In the genomic region with DNA sequence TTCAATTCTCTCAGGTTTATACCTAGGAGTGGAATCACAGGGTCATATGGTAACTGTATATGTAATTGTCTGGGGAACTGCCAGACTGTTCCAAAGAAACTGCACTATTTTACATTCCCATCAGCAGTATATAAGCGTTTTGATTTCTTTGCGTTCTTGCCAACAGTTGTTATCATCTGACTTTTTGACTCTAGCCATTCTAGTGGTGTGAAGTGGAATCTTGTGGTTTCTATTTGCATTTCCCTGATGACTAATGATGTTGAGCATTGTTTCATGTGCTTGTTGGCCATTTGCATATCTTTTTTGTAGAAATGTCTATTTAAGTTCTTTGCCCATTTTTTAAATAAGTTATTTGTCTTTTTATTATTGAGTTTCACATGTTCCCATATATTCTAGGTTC, we compare ENCODE assay signal across 12 cellular contexts. TPM values are rescaled to one million over a fixed set of nuclear protein-coding genes. Genes with fewer than 3 reads are reported as not detected.
A peak's percentile ranks its signal among the peaks of the same experiment; 100 is the strongest.
DNase-seq lines count a peak whose midpoint lies in the region; ATAC-seq and TF ChIP-seq lines count a peak whose summit lies in the region.
"Had no signal": no experiment of that assay in that cellular context is flagged by ENCODE, and none has a peak within 500 bp of the region (broad histone marks: within the 10 kb centered on the region; RNA-seq: fewer than 3 reads in every experiment).

No MANE protein-coding gene starts in this region.

- POLR2A ChIA-PET in activated CD4-positive, alpha-beta T cell treated with anti-CD3 and anti-CD28 coated beads for 36 hours (lab: Charles Lee): no interaction called here

- intact Hi-C loops in activated CD4-positive, alpha-beta T cell treated with anti-CD3 and anti-CD28 coated beads for 36 hours (cut with DNase I, micrococcal nuclease): no loop called here

- H3K27me3 Mint-ChIP-seq in activated CD4-positive, alpha-beta T cell treated with anti-CD3 and anti-CD28 coated beads for 36 hours: no peaks in the 10 kb centered on the region
- no peaks in the 10 kb centered on the region for H3K27me3 Mint-ChIP-seq in type B pancreatic cell
- H3K27me3 Mint-ChIP-seq: activated B cell treated with CpG ODN at 0.5 μM for 24 hours had no signal

- TF ChIP-seq CTCF in epithelial cell of proximal tubule (conservative IDR thresholded peaks at IDR 0.05; ENCODE audit: low read depth, low read length) (no peak), type B pancreatic cell (conservative IDR thresholded peaks at IDR 0.05) (no peak)

- peaks cover 11% of the 10 kb centered on the region for H3K4me1 Mint-ChIP-seq in activated CD4-positive, alpha-beta T cell treated with anti-CD3 and anti-CD28 coated beads for 36 hours
- H3K4me1 Mint-ChIP-seq in type B pancreatic cell (ENCODE audit: unreplicated experiment): no peaks in the 10 kb centered on the region
- H3K4me1 Mint-ChIP-seq: activated B cell treated with CpG ODN at 0.5 μM for 24 hours, nephron had no signal

- peaks cover 7% of the 10 kb centered on the region for H3K36me3 Mint-ChIP-seq in activated CD4-positive, alpha-beta T cell treated with anti-CD3 and anti-CD28 coated beads for 36 hours (ENCODE audit: low read depth)
- H3K36me3 Mint-ChIP-seq in type B pancreatic cell: peaks cover 4% of the 10 kb centered on the region

- H3K27ac Mint-ChIP-seq in activated CD4-positive, alpha-beta T cell treated with anti-CD3 and anti-CD28 coated beads for 36 hours: no peak overlapping the region
- H3K27ac Mint-ChIP-seq in type B pancreatic cell: no peak overlapping the region
- H3K27ac Mint-ChIP-seq: activated B cell treated with CpG ODN at 0.5 μM for 24 hours, nephron had no signal

- H3K4me3 Mint-ChIP-seq in activated CD4-positive, alpha-beta T cell treated with anti-CD3 and anti-CD28 coated beads for 36 hours: no peak overlapping the region
- H3K4me3 Mint-ChIP-seq in type B pancreatic cell: no peak overlapping the region
- H3K4me3 Mint-ChIP-seq: activated B cell treated with CpG ODN at 0.5 μM for 24 hours, nephron had no signal

- H3K4me3 ChIP-seq in epithelial cell of proximal tubule (ENCODE audit: low read depth, low read length) (no peak overlapping the region), skeletal muscle cell (ENCODE audit: low read depth, low read length) (no peak overlapping the region)
- H3K4me3 ChIP-seq: coronary artery had no signal

- CTCF ChIA-PET in activated CD4-positive, alpha-beta T cell treated with anti-CD3 and anti-CD28 coated beads for 36 hours (lab: Charles Lee): no interaction called here

- H3K9me3 Mint-ChIP-seq in activated CD4-positive, alpha-beta T cell treated with anti-CD3 and anti-CD28 coated beads for 36 hours (ENCODE audit: low read depth): no peaks in the 10 kb centered on the region
- H3K9me3 Mint-ChIP-seq in type B pancreatic cell: no peaks in the 10 kb centered on the region
- H3K9me3 Mint-ChIP-seq: activated B cell treated with CpG ODN at 0.5 μM for 24 hours had no signal

- peak; percentile 84 for ATAC-seq in activated CD4-positive, alpha-beta T cell treated with anti-CD3 and anti-CD28 coated beads for 36 hours
- ATAC-seq in GM19467 (IDR thresholded peaks at IDR 0.05; ENCODE audit: unreplicated experiment): no peak

- no peak for DNase-seq in activated CD4-positive, alpha-beta T cell treated with anti-CD3 and anti-CD28 coated beads for 36 hours
- no peak for DNase-seq in activated CD4-positive, alpha-beta T cell treated with anti-CD3 and anti-CD28 coated beads, Interleukin-2, amount 50 U/mL, for 48 hours
- DNase-seq in RKO (ENCODE audit: low spot score): peak; percentile 85
- DNase-seq in epithelial cell of proximal tubule (ENCODE audit: low read depth): peak; percentile 42
- peak; percentile 6 for DNase-seq in skeletal muscle cell (ENCODE audit: low read depth)
- no peak for DNase-seq in hippocampal formation (lab: John Stamatoyannopoulos, UW)
- no peak for DNase-seq in type B pancreatic cell (ENCODE audit: extremely low spot score, unreplicated experiment)
- DNase-seq: activated B cell treated with CpG ODN at 0.5 μM for 24 hours, NCI-H2171 treated with DMSO at 0.1 percent for 48 hours had no signal

RNA-seq across cellular contexts. Expression of gene ZC3HAV1, which starts 44.3 kb away (rescaled TPM):
- 100 to 1,000 TPM; 110 to 120 TPM for total RNA-seq in activated CD4-positive, alpha-beta T cell treated with anti-CD3 and anti-CD28 coated beads for 36 hours
- total RNA-seq in epithelial cell of proximal tubule (21.0 and 22.9 TPM in 2 replicates), type B pancreatic cell (ENCODE audit: low replicate concordance) (20.7 and 30.5 TPM in 2 replicates)

Comparison
In these comparisons a context has a peak if more than half of its experiments do, and no peak if none do; other contexts are left out.
1. DNase-seq: peak in RKO (single experiment), epithelial cell of proximal tubule (single experiment) and skeletal muscle cell (single experiment); none in activated CD4-positive, alpha-beta T cell treated with anti-CD3 and anti-CD28 coated beads for 36 hours (single experiment), activated CD4-positive, alpha-beta T cell treated with anti-CD3 and anti-CD28 coated beads, Interleukin-2, amount 50 U/mL, for 48 hours (0 of 2), hippocampal formation (0 of 2) and type B pancreatic cell (single experiment).